Comparison of ENCODE assay signal across 21 cellular contexts in the genomic region with DNA sequence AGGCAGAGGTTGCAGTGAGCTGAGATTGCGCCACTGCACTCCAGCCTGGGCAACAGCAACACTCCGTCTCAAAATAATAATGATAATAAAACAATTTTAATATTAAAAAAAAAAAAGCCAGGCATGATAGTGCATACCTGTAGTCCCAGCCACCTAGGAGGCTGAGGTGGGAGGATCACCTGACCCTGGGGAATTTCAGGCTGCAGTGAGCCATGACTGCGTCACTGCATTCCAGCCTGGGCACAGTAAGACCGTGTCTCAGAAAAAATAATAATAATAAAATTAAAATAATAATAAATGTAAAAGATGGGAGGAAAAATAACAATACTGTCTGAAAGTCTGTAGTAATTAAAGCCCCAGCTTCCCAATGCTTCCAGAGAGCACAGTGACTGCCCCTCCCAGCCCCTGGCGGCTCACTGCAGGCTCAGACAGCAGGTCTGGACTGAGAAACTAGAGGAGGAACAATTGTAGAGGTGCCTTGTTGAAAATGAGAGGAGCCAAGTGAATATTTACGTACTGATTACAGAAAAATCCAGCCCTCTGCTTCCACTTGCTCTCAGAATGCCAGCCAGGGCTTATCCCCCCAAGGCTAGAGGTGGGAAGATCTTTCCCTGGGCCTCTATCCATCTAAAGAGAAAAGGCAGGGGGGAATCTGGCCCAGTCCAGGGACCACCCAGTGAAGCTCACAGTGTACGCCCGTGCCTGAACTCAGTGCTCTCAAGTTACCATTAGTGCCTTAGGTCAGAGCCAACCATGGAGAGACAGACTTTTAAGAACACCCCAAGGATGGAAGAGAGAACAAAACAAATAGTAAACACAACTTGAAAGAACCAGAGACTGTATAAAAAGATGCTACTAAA.
DNase-seq lines count a peak whose midpoint lies in the region; ATAC-seq, FAIRE-seq and TF ChIP-seq lines count a peak whose summit lies in the region.
"Had no signal": no experiment of that assay in that cellular context is flagged by ENCODE, and none has a peak within 500 bp of the region (broad histone marks: within the 10 kb centered on the region; RNA-seq: fewer than 3 reads in every experiment).

No MANE protein-coding gene starts in this region.

- H3F3A ChIP-seq in PC-3 (ENCODE audit: low read length, unreplicated experiment) = peaks cover 13% of the 10 kb centered on the region

- no peaks in the 10 kb centered on the region for H3K9me3 Mint-ChIP-seq in nephron
- H3K9me3 Mint-ChIP-seq: natural killer cell treated with Interleukin-12 subunit alpha and Interleukin-12 subunit beta and Interleukin-15 and Interleukin-18, amount 100 ng/mL, for 72 hours had no signal

- peak overlapping the region in 1 of 3 experiments; percentile 0 for H3K4me3 Mint-ChIP-seq in nephron
- H3K4me3 Mint-ChIP-seq: natural killer cell treated with Interleukin-12 subunit alpha and Interleukin-12 subunit beta and Interleukin-15 and Interleukin-18, amount 100 ng/mL, for 72 hours had no signal

- H3K9me2 ChIP-seq in PC-3 (replicated peaks; ENCODE audit: low read length) = no peaks in the 10 kb centered on the region

- no TSS peak for BruUV-seq in PC-3 (replicated peaks; lab: Mats Ljungman, UMichigan)

- FAIRE-seq in A549 (lab: Jason Lieb, UNC) = no peak
- FAIRE-seq: GM18507 had no signal

- no peak overlapping the region for H3K9ac ChIP-seq in PC-3 (ENCODE audit: low read length)

- no peak overlapping the region for H3K4me3 ChIP-seq in A549
- no peak overlapping the region for H3K4me3 ChIP-seq in PC-3 (ENCODE audit: low read length)
- no peak overlapping the region for H3K4me3 ChIP-seq in epithelial cell of proximal tubule (ENCODE audit: low read depth, low read length)
- H3K4me3 ChIP-seq: MG63, tibial nerve had no signal

- peak overlapping the region; percentile 71 to 83 (median 78) for H3K27ac Mint-ChIP-seq in nephron
- H3K27ac Mint-ChIP-seq: natural killer cell treated with Interleukin-12 subunit alpha and Interleukin-12 subunit beta and Interleukin-15 and Interleukin-18, amount 100 ng/mL, for 72 hours had no signal

- H3K79me2 ChIP-seq in PC-3 (ENCODE audit: low read length) = peaks cover 92% of the 10 kb centered on the region

- H3K4me2 ChIP-seq in A549 = peak overlapping the region; percentile 8; the same call in 2 of the 3 replicates
- no peak overlapping the region for H3K4me2 ChIP-seq in PC-3 (ENCODE audit: low read length)

- intact Hi-C loops in PC-3 (cut with micrococcal nuclease) = no loop called here

- no peaks in the 10 kb centered on the region for H3K27me3 ChIP-seq in PC-3 (ENCODE audit: low read length)
- H3K27me3 ChIP-seq: MG63, tibial nerve had no signal

- no peak for TF ChIP-seq POLR2A in A549 (IDR thresholded peaks at IDR 0.05; ENCODE audit: low read length)

- no peaks in the 10 kb centered on the region for H3K27me3 Mint-ChIP-seq in nephron (ENCODE audit: low read depth)

- POLR2A ChIA-PET in A549 (lab: Yijun Ruan, JAX) (no interaction called here), PC-3 (lab: Charles Lee; ENCODE audit: unreplicated experiment) (no interaction called here)

- peaks cover 28% of the 10 kb centered on the region for H4K20me1 ChIP-seq in PC-3 (ENCODE audit: low read length)

- DNase-seq in A549 (ENCODE audit: low read depth in 1 of 2, low spot score in 1 of 2) (no peak), PC-3 (peak; percentile 54), epithelial cell of proximal tubule (ENCODE audit: low read depth) (no peak), DMS79 (lab: John Stamatoyannopoulos, UW) (no peak), NCI-H1930 (lab: John Stamatoyannopoulos, UW) (no peak)
- DNase-seq: activated CD4-positive, alpha-beta T cell treated with anti-CD3 and anti-CD28 coated beads for 4 hours; Caco-2; GF-D8; head of caudate nucleus; MG63; NCI-H2107; stimulated activated CD4-positive, alpha-beta T cell treated with anti-CD3 and anti-CD28 coated beads, Interleukin-2, amount 100 ng/mL, for 48 hours; stimulated activated CD8-positive, alpha-beta memory T cell treated with anti-CD3 and anti-CD28 coated beads, Interleukin-4, amount 100 ng/mL, for 48 hours had no signal

- H3K4me1 ChIP-seq in A549 = peaks cover 94% of the 10 kb centered on the region
- H3K4me1 ChIP-seq in PC-3 (ENCODE audit: insufficient read depth, low read length) = peaks cover 53% of the 10 kb centered on the region

- no peak for TF ChIP-seq EP300 in A549 (IDR thresholded peaks at IDR 0.05)

- H3K4me1 Mint-ChIP-seq in nephron = peaks cover 69% of the 10 kb centered on the region

- WGBS in A549 (ENCODE audit: missing lambda C conversion rate) = 70% methylated on average over 8 of the region's 8 CpGs

- no peaks in the 10 kb centered on the region for H3K36me3 Mint-ChIP-seq in nephron (ENCODE audit: low read depth)
- H3K36me3 Mint-ChIP-seq: activated naive CD4-positive, alpha-beta T cell treated with anti-CD3 and anti-CD28 coated beads, Interleukin-2, amount 50 U/mL, for 72 hours; natural killer cell treated with Interleukin-12 subunit alpha and Interleukin-12 subunit beta and Interleukin-15 and Interleukin-18, amount 100 ng/mL, for 72 hours had no signal

- H3K9me3 ChIP-seq in A549 (no peaks in the 10 kb centered on the region), PC-3 (ENCODE audit: low read length) (no peaks in the 10 kb centered on the region)
- H3K9me3 ChIP-seq: Caco-2, tibial nerve had no signal

- no peaks in the 10 kb centered on the region for H3K36me3 ChIP-seq in PC-3 (ENCODE audit: low read depth, low read length)
- H3K36me3 ChIP-seq: MG63, tibial nerve had no signal

- H2AFZ ChIP-seq in PC-3 (ENCODE audit: low read length) = no peak overlapping the region

- CTCF ChIA-PET in A549 (lab: Yijun Ruan, JAX) (interaction anchor here (1.0 to 1.4 kb wide), 2 partner anchors 18 to 292 kb away, joined by 4 read pairs; no protein-coding TSS in a partner anchor), PC-3 (lab: Charles Lee) (no interaction called here)

- TF ChIP-seq CTCF in A549 (IDR thresholded peaks at IDR 0.05) = no peak
- no peak for TF ChIP-seq CTCF in PC-3 (conservative IDR thresholded peaks at IDR 0.05; ENCODE audit: low read depth, low read length)
- TF ChIP-seq CTCF in epithelial cell of proximal tubule (conservative IDR thresholded peaks at IDR 0.05; ENCODE audit: low read depth, low read length) = peak; percentile 23
- TF ChIP-seq CTCF in nephron (IDR thresholded peaks at IDR 0.05; ENCODE audit: unreplicated experiment in 3 of 3) = no peak

- ATAC-seq in A549 (no peak), PC-3 (no peak), GM21723 (IDR thresholded peaks at IDR 0.05; ENCODE audit: unreplicated experiment) (no peak), HG02588 (IDR thresholded peaks at IDR 0.05; ENCODE audit: unreplicated experiment) (no peak)
- ATAC-seq: activated naive CD4-positive, alpha-beta T cell treated with anti-CD3 and anti-CD28 coated beads, Interleukin-2, amount 50 U/mL, for 72 hours; left lobe of liver; natural killer cell treated with Interleukin-12 subunit alpha and Interleukin-12 subunit beta and Interleukin-15 and Interleukin-18, amount 100 ng/mL, for 72 hours had no signal

- H3K27ac ChIP-seq in A549 = peak overlapping the region; percentile 32 to 86
- no peak overlapping the region for H3K27ac ChIP-seq in PC-3 (ENCODE audit: low read length)

- no peak for TF ChIP-seq RAD21 in A549 (conservative IDR thresholded peaks at IDR 0.05 in 1 of 2, IDR thresholded peaks at IDR 0.05 in 1 of 2)

TF ChIP-seq in A549, 52 proteins besides CTCF, POLR2A, EP300 and RAD21:
- no peak for TF ChIP-seq RNF2 (IDR thresholded peaks at IDR 0.05; ENCODE audit: borderline replicate concordance, low read depth)
- TF ChIP-seq GATA3 (IDR thresholded peaks at IDR 0.05; ENCODE audit: borderline replicate concordance) = no peak
- no peak for TF ChIP-seq NPAS2 (CRISPR knock-in tag; IDR thresholded peaks at IDR 0.05; ENCODE audit: borderline replicate concordance)
- TF ChIP-seq, protein P1, sequence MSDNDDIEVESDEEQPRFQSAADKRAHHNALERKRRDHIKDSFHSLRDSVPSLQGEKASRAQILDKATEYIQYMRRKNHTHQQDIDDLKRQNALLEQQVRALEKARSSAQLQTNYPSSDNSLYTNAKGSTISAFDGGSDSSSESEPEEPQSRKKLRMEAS (IDR thresholded peaks at IDR 0.05) = no peak
- TF ChIP-seq BHLHE40 (IDR thresholded peaks at IDR 0.05; ENCODE audit: low read depth, low read length) = no peak
- TF ChIP-seq, protein P2, sequence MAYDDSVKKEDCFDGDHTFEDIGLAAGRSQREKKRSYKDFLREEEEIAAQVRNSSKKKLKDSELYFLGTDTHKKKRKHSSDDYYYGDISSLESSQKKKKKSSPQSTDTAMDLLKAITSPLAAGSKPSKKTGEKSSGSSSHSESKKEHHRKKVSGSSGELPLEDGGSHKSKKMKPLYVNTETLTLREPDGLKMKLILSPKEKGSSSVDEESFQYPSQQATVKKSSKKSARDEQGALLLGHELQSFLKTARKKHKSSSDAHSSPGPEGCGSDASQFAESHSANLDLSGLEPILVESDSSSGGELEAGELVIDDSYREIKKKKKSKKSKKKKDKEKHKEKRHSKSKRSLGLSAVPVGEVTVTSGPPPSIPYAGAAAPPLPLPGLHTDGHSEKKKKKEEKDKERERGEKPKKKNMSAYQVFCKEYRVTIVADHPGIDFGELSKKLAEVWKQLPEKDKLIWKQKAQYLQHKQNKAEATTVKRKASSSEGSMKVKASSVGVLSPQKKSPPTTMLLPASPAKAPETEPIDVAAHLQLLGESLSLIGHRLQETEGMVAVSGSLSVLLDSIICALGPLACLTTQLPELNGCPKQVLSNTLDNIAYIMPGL (CRISPR knock-in tag; IDR thresholded peaks at IDR 0.05; ENCODE audit: borderline replicate concordance) = no peak
- no peak for TF ChIP-seq CEBPB (IDR thresholded peaks at IDR 0.05)
- TF ChIP-seq EHMT2 (IDR thresholded peaks at IDR 0.05; ENCODE audit: low read depth) = no peak
- TF ChIP-seq RCOR1 (IDR thresholded peaks at IDR 0.05; ENCODE audit: low read depth, low read length) = no peak
- no peak for TF ChIP-seq NR3C1 (IDR thresholded peaks at IDR 0.05)
